Comparison of ENCODE assay signal across 16 cellular contexts in the genomic region with DNA sequence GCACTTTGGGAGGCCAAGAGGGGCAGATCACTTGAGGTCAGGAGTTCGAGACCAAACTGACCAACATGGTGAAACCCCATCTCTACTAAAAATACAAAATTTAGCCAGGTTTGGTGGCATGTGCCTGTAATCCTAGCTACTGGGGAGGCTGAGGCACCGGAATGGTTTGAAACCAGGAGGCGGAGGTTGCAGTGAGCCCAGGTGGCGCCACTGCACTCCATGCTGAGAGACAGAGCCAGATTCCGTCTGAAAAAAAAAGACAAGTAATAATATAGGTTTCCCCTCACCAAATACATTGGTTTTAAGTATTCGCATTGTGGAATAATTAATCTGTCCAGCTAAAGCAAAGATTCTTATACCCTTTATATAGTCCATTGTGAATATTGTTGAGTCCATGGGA.
A peak's percentile ranks its signal among the peaks of the same experiment; 100 is the strongest.
DNase-seq lines count a peak whose midpoint lies in the region; FAIRE-seq and TF ChIP-seq lines count a peak whose summit lies in the region.
"Had no signal": no experiment of that assay in that cellular context is flagged by ENCODE, and none has a peak within 500 bp of the region (broad histone marks: within the 10 kb centered on the region; RNA-seq: fewer than 3 reads in every experiment).

No MANE protein-coding gene starts in this region.

- H3K4me1 Mint-ChIP-seq in endodermal cell (peaks cover 12% of the 10 kb centered on the region), progenitor cell of endocrine pancreas (ENCODE audit: low read depth) (peaks cover 6% of the 10 kb centered on the region), CD14-positive monocyte (no peaks in the 10 kb centered on the region)

- 75 to 85% methylated on average over 5 of the region's 6 CpGs for WGBS in endodermal cell (ENCODE audit: insufficient coverage in 1 of 2, insufficient read length in 1 of 2), 2 experiments

- H3K27me3 Mint-ChIP-seq in endodermal cell (ENCODE audit: insufficient read depth): no peaks in the 10 kb centered on the region
- H3K27me3 Mint-ChIP-seq in progenitor cell of endocrine pancreas: no peaks in the 10 kb centered on the region
- peaks cover 0 to 1% (median 0%) of the 10 kb centered on the region in 3 donors for H3K27me3 Mint-ChIP-seq in CD14-positive monocyte (ENCODE audit: low read depth in 3 of 3)

- H3K9me3 Mint-ChIP-seq in endodermal cell (no peaks in the 10 kb centered on the region), progenitor cell of endocrine pancreas (ENCODE audit: low read depth) (peaks cover 5% of the 10 kb centered on the region), CD14-positive monocyte (peaks cover 0 to 6% (median 3%) of the 10 kb centered on the region in 7 donors)

- H3K36me3 Mint-ChIP-seq in endodermal cell (ENCODE audit: low read depth): no peaks in the 10 kb centered on the region
- peaks cover 2% of the 10 kb centered on the region for H3K36me3 Mint-ChIP-seq in progenitor cell of endocrine pancreas (ENCODE audit: insufficient read depth)
- H3K36me3 Mint-ChIP-seq in CD14-positive monocyte: no peaks in the 10 kb centered on the region

- intact Hi-C loops in CD14-positive monocyte (cut with micrococcal nuclease): no loop called here

- peak; percentile 11 for FAIRE-seq in D721Med (lab: Jason Lieb, UNC)

- H3K9me3 ChIP-seq in ES-I3 (ENCODE audit: control insufficient read depth, insufficient read depth, low read length) (no peaks in the 10 kb centered on the region), endodermal cell (ENCODE audit: control insufficient read depth, low read length) (no peaks in the 10 kb centered on the region)

- no peak overlapping the region for H3K27ac ChIP-seq in endodermal cell (ENCODE audit: low read depth, low read length)
- H3K27ac ChIP-seq: PC-9, RWPE1 had no signal

- no peak for TF ChIP-seq CTCF in D721Med (IDR thresholded peaks at IDR 0.05; ENCODE audit: insufficient read depth, missing control alignments)
- peak; percentile 67 for TF ChIP-seq CTCF in endodermal cell (conservative IDR thresholded peaks at IDR 0.05)
- no peak for TF ChIP-seq CTCF in progenitor cell of endocrine pancreas (IDR thresholded peaks at IDR 0.05; ENCODE audit: unreplicated experiment)
- TF ChIP-seq CTCF in CD14-positive monocyte (IDR thresholded peaks at IDR 0.05): no peak

- H3K9ac ChIP-seq in ES-I3 (ENCODE audit: low read depth, low read length): 0 out of 2 replicates have a peak overlapping the region, but pooled peaks have one; percentile 17
- no peak overlapping the region for H3K9ac ChIP-seq in endodermal cell (ENCODE audit: extremely low read depth, low read length, poor library complexity, severe bottlenecking)

- H3K4me3 ChIP-seq in endodermal cell (ENCODE audit: low read length): no peak overlapping the region

- no peaks in the 10 kb centered on the region; the same call in 1 of the 2 replicates for H3K4me1 ChIP-seq in ES-I3 (ENCODE audit: insufficient read depth, low read length)
- H3K4me1 ChIP-seq in endodermal cell (ENCODE audit: control insufficient read depth, insufficient read depth, low read length): no peaks in the 10 kb centered on the region

- H3K27ac Mint-ChIP-seq in endodermal cell (no peak overlapping the region), progenitor cell of endocrine pancreas (peak overlapping the region; percentile 2), CD14-positive monocyte (peak overlapping the region in 1 of 7 donors; percentile 11)

- H3K36me3 ChIP-seq in ES-I3 (ENCODE audit: insufficient read depth, low read length) (no peaks in the 10 kb centered on the region), endodermal cell (ENCODE audit: control insufficient read depth, insufficient read depth, low read length) (no peaks in the 10 kb centered on the region)

- no peaks in the 10 kb centered on the region for H3K27me3 ChIP-seq in endodermal cell (ENCODE audit: control insufficient read depth, insufficient read depth, low read length, poor library complexity, severe bottlenecking)

- H3K4me3 Mint-ChIP-seq in endodermal cell (peak overlapping the region; percentile 22), progenitor cell of endocrine pancreas (ENCODE audit: low read depth) (peak overlapping the region; percentile 42), CD14-positive monocyte (no peak overlapping the region)

- DNase-seq in D721Med (ENCODE audit: insufficient read length, low spot score) (no peak), endodermal cell (peak; percentile 63), progenitor cell of endocrine pancreas (ENCODE audit: low spot score, unreplicated experiment) (no peak), GM19240 (ENCODE audit: insufficient read length, low spot score) (no peak), CD14-positive monocyte (ENCODE audit: low spot score) (no peak), SHP77 (lab: John Stamatoyannopoulos, UW) (no peak)
- DNase-seq: AML-193, H7, KG1, MV-4-11, NCI-H2029, NCI-H510A, PC-9, T-helper 1 cell had no signal

Comparison
In these comparisons a context has a peak if more than half of its experiments do, and no peak if none do; other contexts are left out.
1. H3K4me3 Mint-ChIP-seq: peak in endodermal cell (single experiment) and progenitor cell of endocrine pancreas (single experiment); none in CD14-positive monocyte (0 of 2).